Comparison of ENCODE assay signal across 17 cellular contexts in genomic region chr4:89538886-89539285, GRCh38.
"Had no signal": no experiment of that assay in that cellular context is flagged by ENCODE, and none has a peak within 500 bp of the region (broad histone marks: within the 10 kb centered on the region; RNA-seq: fewer than 3 reads in every experiment).

No MANE protein-coding gene starts in this region.

- H3K4me3 Mint-ChIP-seq: activated T-helper 1 cell treated with anti-CD3 and anti-CD28 coated beads, Interleukin-12 subunit alpha, Interleukin-12 subunit beta, Interleukin-2, Interleukin-4 antibody, amounts not matched to agents 30 ng/mL and 10 ng/mL and 1 ng/mL, durations not matched to agents 14 hours and 24 hours and 36 hours; immature natural killer cell; naive thymus-derived CD8-positive, alpha-beta T cell; stimulated activated memory B cell treated with anti-CD40 and anti-IgM and Interleukin-4, amounts not matched to agents 10 μg/mL and 1 μg/mL and 100 μg/mL, for 72 hours had no signal

- DNase-seq: activated CD4-positive, alpha-beta T cell treated with anti-CD3 and anti-CD28 coated beads for 1 hour; activated gamma-delta T cell treated with Interleukin-2 at 50 U/mL for 16 hours; activated T-cell treated with anti-CD3 and anti-CD28 coated beads for 4 hours; amniotic stem cell; dorsolateral prefrontal cortex; gastrocnemius medialis; heart right ventricle; immature natural killer cell; naive thymus-derived CD8-positive, alpha-beta T cell; pancreas; right lobe of liver; stimulated activated CD4-positive, alpha-beta T cell treated with anti-CD3 and anti-CD28 coated beads, Interleukin-4, amount 100 ng/mL, for 4 hours; SW 1271; WERI-Rb-1 had no signal

- ATAC-seq: activated naive CD4-positive, alpha-beta T cell treated with anti-CD3 and anti-CD28 coated beads, Interleukin-2, amount 50 U/mL, for 72 hours; gastrocnemius medialis; heart right ventricle; naive thymus-derived CD8-positive, alpha-beta T cell; pancreas; stimulated activated memory B cell treated with anti-CD40 and anti-IgM and Interleukin-4, amounts not matched to agents 10 μg/mL and 1 μg/mL and 100 μg/mL, for 72 hours had no signal

- H3K36me3 ChIP-seq: gastrocnemius medialis, heart right ventricle, pancreas, right lobe of liver, WERI-Rb-1 had no signal

- H3K27ac ChIP-seq: dorsolateral prefrontal cortex, gastrocnemius medialis, heart right ventricle, pancreas, right lobe of liver, WERI-Rb-1 had no signal

- H3K9me3 ChIP-seq: gastrocnemius medialis, pancreas, right lobe of liver had no signal

- H3K4me3 ChIP-seq: dorsolateral prefrontal cortex, gastrocnemius medialis, heart right ventricle, pancreas, right lobe of liver had no signal

- H3K27me3 ChIP-seq: dorsolateral prefrontal cortex, gastrocnemius medialis, heart right ventricle, pancreas, right lobe of liver had no signal

- H3K4me1 ChIP-seq: gastrocnemius medialis, heart right ventricle, pancreas, right lobe of liver had no signal

- H3K27ac Mint-ChIP-seq: activated T-helper 1 cell treated with anti-CD3 and anti-CD28 coated beads, Interleukin-12 subunit alpha, Interleukin-12 subunit beta, Interleukin-2, Interleukin-4 antibody, amounts not matched to agents 30 ng/mL and 10 ng/mL and 1 ng/mL, durations not matched to agents 14 hours and 24 hours and 36 hours; immature natural killer cell; naive thymus-derived CD8-positive, alpha-beta T cell; stimulated activated memory B cell treated with anti-CD40 and anti-IgM and Interleukin-4, amounts not matched to agents 10 μg/mL and 1 μg/mL and 100 μg/mL, for 72 hours had no signal

- H3K4me1 Mint-ChIP-seq: naive thymus-derived CD8-positive, alpha-beta T cell; stimulated activated memory B cell treated with anti-CD40 and anti-IgM and Interleukin-4, amounts not matched to agents 10 μg/mL and 1 μg/mL and 100 μg/mL, for 72 hours had no signal

- H3K36me3 Mint-ChIP-seq: stimulated activated memory B cell treated with anti-CD40 and anti-IgM and Interleukin-4, amounts not matched to agents 10 μg/mL and 1 μg/mL and 100 μg/mL, for 72 hours had no signal
